8 cellular contexts compared by ENCODE assay signal in genomic region chr9:122228906-122229837, GRCh38. TPM values are rescaled to one million over a fixed set of nuclear protein-coding genes. Genes with fewer than 3 reads are reported as not detected.
DNase-seq lines count a peak whose midpoint lies in the region; ATAC-seq and TF ChIP-seq lines count a peak whose summit lies in the region.

Gene LHX6, minus strand, starts transcription at chr9:122228957. Its CDS starts 217 bp downstream, at chr9:122228740.

- H3K36me3 ChIP-seq in right atrium auricular region, result no peaks in the 10 kb centered on the region
- no peaks in the 10 kb centered on the region for H3K36me3 ChIP-seq in smooth muscle cell (ENCODE audit: low read depth)
- no peaks in the 10 kb centered on the region for H3K36me3 ChIP-seq in PC-9 (ENCODE audit: low read depth)

- H3K4me1 Mint-ChIP-seq in HFFc6 (ENCODE audit: low read depth) (peaks cover 8% of the 10 kb centered on the region; the same call in 1 of the 2 replicates), activated B cell treated with CpG ODN at 0.5 μM for 24 hours (peaks cover 4% of the 10 kb centered on the region)
- H3K4me1 Mint-ChIP-seq in activated T-helper 1 cell treated with anti-CD3 and anti-CD28 coated beads, Interleukin-12 subunit alpha, Interleukin-12 subunit beta, Interleukin-2, Interleukin-4 antibody, amounts not matched to agents 30 ng/mL and 10 ng/mL and 1 ng/mL, durations not matched to agents 14 hours and 24 hours and 36 hours (ENCODE audit: low read depth), result no peaks in the 10 kb centered on the region

- BruUV-seq in PC-9 (replicated peaks; lab: Mats Ljungman, UMichigan), result no TSS peak

- no peaks in the 10 kb centered on the region for H3F3A ChIP-seq in smooth muscle cell (ENCODE audit: low read depth)
- H3F3A ChIP-seq in PC-9 (ENCODE audit: insufficient read depth, low read depth), result no peaks in the 10 kb centered on the region

- H3K79me2 ChIP-seq in smooth muscle cell (ENCODE audit: low read depth) (no peaks in the 10 kb centered on the region), PC-9 (ENCODE audit: low read depth) (no peaks in the 10 kb centered on the region)

- H3K9me3 ChIP-seq in right atrium auricular region (no peaks in the 10 kb centered on the region), smooth muscle cell (replicated peaks; ENCODE audit: low read depth) (no peaks in the 10 kb centered on the region), PC-9 (ENCODE audit: insufficient read depth, low read depth) (no peaks in the 10 kb centered on the region)

- H3K36me3 Mint-ChIP-seq in HFFc6 (ENCODE audit: low read depth) (peaks cover 3% of the 10 kb centered on the region; the same call in 1 of the 2 replicates), activated B cell treated with CpG ODN at 0.5 μM for 24 hours (ENCODE audit: low read depth) (no peaks in the 10 kb centered on the region)
- no peaks in the 10 kb centered on the region for H3K36me3 Mint-ChIP-seq in activated T-helper 1 cell treated with anti-CD3 and anti-CD28 coated beads, Interleukin-12 subunit alpha, Interleukin-12 subunit beta, Interleukin-2, Interleukin-4 antibody, amounts not matched to agents 30 ng/mL and 10 ng/mL and 1 ng/mL, durations not matched to agents 14 hours and 24 hours and 36 hours (ENCODE audit: low read depth)

- H2AFZ ChIP-seq in smooth muscle cell (ENCODE audit: low read depth), result no peak within 1 kb of the TSS
- H2AFZ ChIP-seq in PC-9, result no peak within 1 kb of the TSS

- ATAC-seq in activated B cell treated with CpG ODN at 0.5 μM for 24 hours (ENCODE audit: low read depth) (no peak), HG02763 (IDR thresholded peaks at IDR 0.05; ENCODE audit: unreplicated experiment) (no peak)

- TF ChIP-seq CTCF in HFFc6 (IDR thresholded peaks at IDR 0.05), result no peak
- TF ChIP-seq CTCF in activated B cell treated with CpG ODN at 0.5 μM for 24 hours (IDR thresholded peaks at IDR 0.05), result no peak
- no peak for TF ChIP-seq CTCF in right atrium auricular region (IDR thresholded peaks at IDR 0.05)
- no peak for TF ChIP-seq CTCF in smooth muscle cell (IDR thresholded peaks at IDR 0.05; ENCODE audit: borderline replicate concordance, insufficient read depth, poor library complexity, severe bottlenecking)
- no peak for TF ChIP-seq CTCF in PC-9 (conservative IDR thresholded peaks at IDR 0.05)

- H3K4me3 ChIP-seq in right atrium auricular region (peak within 1 kb of the TSS; percentile 26 to 49), smooth muscle cell (peak within 1 kb of the TSS; percentile 48), PC-9 (no peak within 1 kb of the TSS)

- H3K4me1 ChIP-seq in right atrium auricular region, result peaks cover 0 to 32% of the 10 kb centered on the region in 2 donors
- H3K4me1 ChIP-seq in smooth muscle cell (ENCODE audit: low read depth), result peaks cover 11% of the 10 kb centered on the region
- H3K4me1 ChIP-seq in PC-9 (replicated peaks; ENCODE audit: insufficient read depth), result no peaks in the 10 kb centered on the region

- 24% methylated on average over 17 of the region's 29 CpGs for WGBS in smooth muscle cell (ENCODE audit: low lambda C conversion rate)

- H3K27ac Mint-ChIP-seq in HFFc6, result no peak within 1 kb of the TSS
- H3K27ac Mint-ChIP-seq in activated B cell treated with CpG ODN at 0.5 μM for 24 hours, result no peak within 1 kb of the TSS
- no peak within 1 kb of the TSS for H3K27ac Mint-ChIP-seq in activated T-helper 1 cell treated with anti-CD3 and anti-CD28 coated beads, Interleukin-12 subunit alpha, Interleukin-12 subunit beta, Interleukin-2, Interleukin-4 antibody, amounts not matched to agents 30 ng/mL and 10 ng/mL and 1 ng/mL, durations not matched to agents 14 hours and 24 hours and 36 hours

- H3K4me3 Mint-ChIP-seq in HFFc6 (peak within 1 kb of the TSS; percentile 61; the same call in 1 of the 2 replicates), activated B cell treated with CpG ODN at 0.5 μM for 24 hours (peak within 1 kb of the TSS; percentile 58)
- H3K4me3 Mint-ChIP-seq in activated T-helper 1 cell treated with anti-CD3 and anti-CD28 coated beads, Interleukin-12 subunit alpha, Interleukin-12 subunit beta, Interleukin-2, Interleukin-4 antibody, amounts not matched to agents 30 ng/mL and 10 ng/mL and 1 ng/mL, durations not matched to agents 14 hours and 24 hours and 36 hours, result no peak within 1 kb of the TSS

- peaks cover 29 to 41% of the 10 kb centered on the region in 2 donors for H3K27me3 ChIP-seq in right atrium auricular region
- peaks cover 94% of the 10 kb centered on the region for H3K27me3 ChIP-seq in smooth muscle cell (ENCODE audit: low read depth)
- peaks cover 38% of the 10 kb centered on the region for H3K27me3 ChIP-seq in PC-9 (ENCODE audit: insufficient read depth, low read depth)

- DNase-seq in HFFc6, result peak; percentile 27
- no peak for DNase-seq in activated B cell treated with CpG ODN at 0.5 μM for 24 hours
- DNase-seq in right atrium auricular region (ENCODE audit: low spot score), result peak; percentile 44
- peak; percentile 24 for DNase-seq in smooth muscle cell (lab: John Stamatoyannopoulos, UW; ENCODE audit: unreplicated experiment)
- no peak for DNase-seq in stimulated activated CD4-positive, alpha-beta T cell treated with anti-CD3 and anti-CD28 coated beads, Interleukin-2, amount 100 ng/mL, for 24 hours
- no peak for DNase-seq in PC-9
- no peak for DNase-seq in activated T-helper 1 cell treated with anti-CD3 and anti-CD28 coated beads, Interleukin-12 subunit alpha, Interleukin-12 subunit beta, Interleukin-2, Interleukin-4 antibody, amounts not matched to agents 30 ng/mL and 10 ng/mL and 1 ng/mL, durations not matched to agents 14 hours and 24 hours and 36 hours (ENCODE audit: low spot score)

- intact Hi-C loops in activated B cell treated with CpG ODN at 0.5 μM for 24 hours (cut with micrococcal nuclease), result no loop called here
- intact Hi-C loops in PC-9 (cut with micrococcal nuclease; ENCODE audit: unreplicated experiment), result no loop called here
- intact Hi-C loops in activated T-helper 1 cell treated with anti-CD3 and anti-CD28 coated beads, Interleukin-12 subunit alpha, Interleukin-12 subunit beta, Interleukin-2, Interleukin-4 antibody, amounts not matched to agents 30 ng/mL and 10 ng/mL and 1 ng/mL, durations not matched to agents 14 hours and 24 hours and 36 hours (cut with micrococcal nuclease), result no loop called here

- CTCF ChIA-PET in activated B cell treated with CpG ODN at 0.5 μM for 24 hours (lab: Charles Lee), result no interaction called here
- CTCF ChIA-PET in PC-9 (lab: Charles Lee), result interaction anchor here (0.7 kb wide), 1 partner anchor 726 kb away, joined by 4 read pairs; no protein-coding TSS in a partner anchor

- no peak within 1 kb of the TSS for H3K27ac ChIP-seq in right atrium auricular region
- H3K27ac ChIP-seq in smooth muscle cell (ENCODE audit: low read depth), result no peak within 1 kb of the TSS
- no peak within 1 kb of the TSS for H3K27ac ChIP-seq in PC-9

- no peaks in the 10 kb centered on the region for H4K20me1 ChIP-seq in smooth muscle cell (ENCODE audit: low read depth)
- H4K20me1 ChIP-seq in PC-9 (ENCODE audit: insufficient read depth), result no peaks in the 10 kb centered on the region

- no peak within 1 kb of the TSS for H3K9ac ChIP-seq in smooth muscle cell (ENCODE audit: low read depth)

- no peaks in the 10 kb centered on the region for H3K9me2 ChIP-seq in PC-9 (ENCODE audit: insufficient read depth)

- no peaks in the 10 kb centered on the region for H3K9me3 Mint-ChIP-seq in HFFc6
- no peaks in the 10 kb centered on the region for H3K9me3 Mint-ChIP-seq in activated B cell treated with CpG ODN at 0.5 μM for 24 hours
- H3K9me3 Mint-ChIP-seq in activated T-helper 1 cell treated with anti-CD3 and anti-CD28 coated beads, Interleukin-12 subunit alpha, Interleukin-12 subunit beta, Interleukin-2, Interleukin-4 antibody, amounts not matched to agents 30 ng/mL and 10 ng/mL and 1 ng/mL, durations not matched to agents 14 hours and 24 hours and 36 hours, result no peaks in the 10 kb centered on the region

- H3K4me2 ChIP-seq in smooth muscle cell, result peak within 1 kb of the TSS; percentile 94
- no peak within 1 kb of the TSS for H3K4me2 ChIP-seq in PC-9

- POLR2A ChIA-PET in activated B cell treated with CpG ODN at 0.5 μM for 24 hours (lab: Charles Lee) (no interaction called here), PC-9 (lab: Charles Lee; ENCODE audit: unreplicated experiment) (no interaction called here)

- H3K27me3 Mint-ChIP-seq in HFFc6 (ENCODE audit: insufficient read depth), result peaks cover 27% of the 10 kb centered on the region
- peaks cover 26% of the 10 kb centered on the region for H3K27me3 Mint-ChIP-seq in activated B cell treated with CpG ODN at 0.5 μM for 24 hours
- peaks cover 30% of the 10 kb centered on the region for H3K27me3 Mint-ChIP-seq in activated T-helper 1 cell treated with anti-CD3 and anti-CD28 coated beads, Interleukin-12 subunit alpha, Interleukin-12 subunit beta, Interleukin-2, Interleukin-4 antibody, amounts not matched to agents 30 ng/mL and 10 ng/mL and 1 ng/mL, durations not matched to agents 14 hours and 24 hours and 36 hours (ENCODE audit: insufficient read depth)

RNA-seq across cellular contexts. Expression of gene LHX6, which starts in this region (rescaled TPM):
- not detected for total RNA-seq in HFFc6 (2021; fragmentation: NEBNext Ultra II Directional; extraction: Animal tissue kit (Norgen Biotek cat#: 25700))
- total RNA-seq in activated B cell treated with CpG ODN at 0.5 μM for 24 hours (not detected in 2 replicates), right atrium auricular region (1 to 10 TPM; 2.8 to 3.2 TPM), smooth muscle cell (not detected in 2 replicates), PC-9 (2021) (0.48 TPM in 1 of 2 replicates, not detected in the other)
- 0.33 TPM in 1 of 2 replicates, not detected in the other for polyA plus RNA-seq in smooth muscle cell
- 0.08 TPM in 1 of 2 replicates, not detected in the other for total RNA-seq in activated T-helper 1 cell treated with anti-CD3 and anti-CD28 coated beads, Interleukin-12 subunit alpha, Interleukin-12 subunit beta, Interleukin-2, Interleukin-4 antibody, amounts not matched to agents 30 ng/mL and 10 ng/mL and 1 ng/mL, durations not matched to agents 14 hours and 24 hours and 36 hours

Comparison
In these comparisons a context has a peak if more than half of its experiments do, and no peak if none do; other contexts are left out.
1. Peak in DNase-seq in HFFc6; RNA of the gene not detected or under 1 TPM.
2. Peak in DNase-seq, H3K4me3 ChIP-seq and H3K4me2 ChIP-seq in smooth muscle cell; RNA of the gene not detected or under 1 TPM.